Comparison of ENCODE assay signal across 17 cellular contexts in the genomic region with DNA sequence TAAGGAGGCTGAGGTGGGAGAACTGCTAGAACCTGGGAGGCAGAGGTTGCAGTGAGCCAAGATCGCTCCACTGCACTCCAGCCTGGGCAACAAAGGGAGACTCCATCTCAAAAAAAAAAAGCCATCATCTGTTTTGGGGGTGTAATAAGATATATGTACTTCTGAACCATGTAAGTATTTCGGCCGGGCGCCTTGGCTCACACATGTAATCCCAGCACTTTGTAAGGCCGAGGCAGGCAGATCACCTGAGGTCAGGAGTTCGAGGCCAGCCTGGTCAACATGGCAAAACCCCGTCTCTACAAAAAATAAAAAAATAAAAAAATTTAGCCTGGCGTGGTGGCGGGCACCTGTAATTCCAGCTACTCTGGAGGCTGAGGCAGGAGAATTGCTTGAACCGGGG. TPM values are rescaled to one million over a fixed set of nuclear protein-coding genes. Genes with fewer than 3 reads are reported as not detected.
"Had no signal": no experiment of that assay in that cellular context is flagged by ENCODE, and none has a peak within 500 bp of the region (broad histone marks: within the 10 kb centered on the region; RNA-seq: fewer than 3 reads in every experiment).

No MANE protein-coding gene starts in this region.

RNA-seq across cellular contexts. Expression of a gene that starts 36.9 kb away (rescaled TPM):
- total RNA-seq: activated B cell treated with CpG ODN at 0.5 μM for 24 hours; activated CD4-positive, alpha-beta memory T cell treated with anti-CD3 and anti-CD28 coated beads for 36 hours; activated CD8-positive, alpha-beta memory T cell treated with anti-CD3 and anti-CD28 coated beads for 36 hours; activated CD8-positive, alpha-beta memory T cell treated with anti-CD3 and anti-CD28 coated beads, Interleukin-2, amount 10 ng/mL, durations not matched to agents 7 days and 5 days; activated naive CD4-positive, alpha-beta T cell treated with anti-CD3 and anti-CD28 coated beads for 36 hours; activated naive CD8-positive, alpha-beta T cell treated with anti-CD3 and anti-CD28 coated beads for 36 hours; activated T-helper 1 cell treated with anti-CD3 and anti-CD28 coated beads, Interleukin-12 subunit alpha, Interleukin-12 subunit beta, Interleukin-2, Interleukin-4 antibody, amounts not matched to agents 30 ng/mL and 10 ng/mL and 1 ng/mL, durations not matched to agents 14 hours and 24 hours and 36 hours; activated T-helper 2 cell treated with anti-CD3 and anti-CD28 coated beads, Interferon-gamma antibody, Interleukin-2, Interleukin-4, amounts not matched to agents 10 μg/mL and 5 μg/mL and 100 μg/mL, durations not matched to agents 14 hours and 24 hours and 36 hours; aorta; body of pancreas; breast epithelium; cardiac muscle cell; esophagus muscularis mucosa; foreskin keratinocyte; gastroesophageal sphincter; glomerular endothelial cell had no signal
- polyA plus RNA-seq: aorta, foreskin keratinocyte, heart right ventricle had no signal
